In the genomic region with DNA sequence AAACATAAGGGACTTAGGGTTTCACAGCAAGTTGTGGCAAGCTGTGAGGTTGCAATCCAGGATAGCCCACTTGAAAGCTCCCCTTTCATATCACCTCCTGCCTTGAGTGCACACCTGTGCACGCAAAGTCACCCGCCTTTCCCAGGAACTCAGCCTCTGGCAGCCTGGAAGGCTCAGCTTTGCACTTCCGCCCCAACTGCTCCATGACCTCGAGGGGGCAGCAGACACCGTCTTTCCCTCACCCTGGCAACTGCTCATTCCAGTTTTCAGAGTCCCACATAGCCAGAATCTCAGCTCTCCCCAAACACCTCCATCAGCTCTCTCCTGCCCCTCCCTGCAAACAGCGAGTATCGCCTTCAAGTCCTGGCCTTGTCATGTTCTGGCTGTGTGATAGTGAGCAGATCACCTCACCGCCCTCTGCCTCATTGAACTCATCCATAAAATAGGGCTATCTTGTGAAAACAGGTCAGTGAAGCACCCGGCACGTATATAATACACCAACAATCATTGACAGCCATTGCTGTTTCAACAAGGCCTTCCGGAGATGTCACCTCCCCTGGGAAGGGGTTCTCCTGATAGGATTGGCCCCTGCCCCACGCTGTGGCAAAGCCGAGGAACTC, we compare ENCODE assay signal across 1 cellular context.
TF ChIP-seq lines count a peak whose summit lies in the region.

No MANE protein-coding gene starts in this region.

TF ChIP-seq in HepG2, 621 proteins besides CTCF, POLR2A, EP300 and RAD21 (continues in another document):
- TF ChIP-seq, protein P1, sequence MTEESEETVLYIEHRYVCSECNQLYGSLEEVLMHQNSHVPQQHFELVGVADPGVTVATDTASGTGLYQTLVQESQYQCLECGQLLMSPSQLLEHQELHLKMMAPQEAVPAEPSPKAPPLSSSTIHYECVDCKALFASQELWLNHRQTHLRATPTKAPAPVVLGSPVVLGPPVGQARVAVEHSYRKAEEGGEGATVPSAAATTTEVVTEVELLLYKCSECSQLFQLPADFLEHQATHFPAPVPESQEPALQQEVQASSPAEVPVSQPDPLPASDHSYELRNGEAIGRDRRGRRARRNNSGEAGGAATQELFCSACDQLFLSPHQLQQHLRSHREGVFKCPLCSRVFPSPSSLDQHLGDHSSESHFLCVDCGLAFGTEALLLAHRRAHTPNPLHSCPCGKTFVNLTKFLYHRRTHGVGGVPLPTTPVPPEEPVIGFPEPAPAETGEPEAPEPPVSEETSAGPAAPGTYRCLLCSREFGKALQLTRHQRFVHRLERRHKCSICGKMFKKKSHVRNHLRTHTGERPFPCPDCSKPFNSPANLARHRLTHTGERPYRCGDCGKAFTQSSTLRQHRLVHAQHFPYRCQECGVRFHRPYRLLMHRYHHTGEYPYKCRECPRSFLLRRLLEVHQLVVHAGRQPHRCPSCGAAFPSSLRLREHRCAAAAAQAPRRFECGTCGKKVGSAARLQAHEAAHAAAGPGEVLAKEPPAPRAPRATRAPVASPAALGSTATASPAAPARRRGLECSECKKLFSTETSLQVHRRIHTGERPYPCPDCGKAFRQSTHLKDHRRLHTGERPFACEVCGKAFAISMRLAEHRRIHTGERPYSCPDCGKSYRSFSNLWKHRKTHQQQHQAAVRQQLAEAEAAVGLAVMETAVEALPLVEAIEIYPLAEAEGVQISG (CRISPR knock-in tag; IDR thresholded peaks at IDR 0.05) = peak; percentile 62
- TF ChIP-seq ZNF747 (CRISPR knock-in tag; IDR thresholded peaks at IDR 0.05; ENCODE audit: borderline replicate concordance) = no peak
- no peak for TF ChIP-seq FOXK1 (CRISPR knock-in tag; IDR thresholded peaks at IDR 0.05; ENCODE audit: borderline replicate concordance, low read depth)
- TF ChIP-seq, protein P2, sequence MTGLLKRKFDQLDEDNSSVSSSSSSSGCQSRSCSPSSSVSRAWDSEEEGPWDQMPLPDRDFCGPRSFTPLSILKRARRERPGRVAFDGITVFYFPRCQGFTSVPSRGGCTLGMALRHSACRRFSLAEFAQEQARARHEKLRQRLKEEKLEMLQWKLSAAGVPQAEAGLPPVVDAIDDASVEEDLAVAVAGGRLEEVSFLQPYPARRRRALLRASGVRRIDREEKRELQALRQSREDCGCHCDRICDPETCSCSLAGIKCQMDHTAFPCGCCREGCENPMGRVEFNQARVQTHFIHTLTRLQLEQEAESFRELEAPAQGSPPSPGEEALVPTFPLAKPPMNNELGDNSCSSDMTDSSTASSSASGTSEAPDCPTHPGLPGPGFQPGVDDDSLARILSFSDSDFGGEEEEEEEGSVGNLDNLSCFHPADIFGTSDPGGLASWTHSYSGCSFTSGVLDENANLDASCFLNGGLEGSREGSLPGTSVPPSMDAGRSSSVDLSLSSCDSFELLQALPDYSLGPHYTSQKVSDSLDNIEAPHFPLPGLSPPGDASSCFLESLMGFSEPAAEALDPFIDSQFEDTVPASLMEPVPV (CRISPR knock-in tag; IDR thresholded peaks at IDR 0.05) = no peak
- no peak for TF ChIP-seq NONO (IDR thresholded peaks at IDR 0.05)
- TF ChIP-seq NONO (CRISPR knock-in tag; conservative IDR thresholded peaks at IDR 0.05) = 0 out of 2 replicates have a peak, but pooled peaks have one; percentile 20
- TF ChIP-seq STAG1 (CRISPR knock-in tag; IDR thresholded peaks at IDR 0.05) = peak; percentile 100
- TF ChIP-seq SRSF4 (IDR thresholded peaks at IDR 0.05; ENCODE audit: low read depth, low read length, poor library complexity, severe bottlenecking) = no peak
- peak; percentile 64; the same call in 1 of the 2 replicates for TF ChIP-seq GATAD1 (CRISPR knock-in tag; IDR thresholded peaks at IDR 0.05)
- TF ChIP-seq, protein P3, sequence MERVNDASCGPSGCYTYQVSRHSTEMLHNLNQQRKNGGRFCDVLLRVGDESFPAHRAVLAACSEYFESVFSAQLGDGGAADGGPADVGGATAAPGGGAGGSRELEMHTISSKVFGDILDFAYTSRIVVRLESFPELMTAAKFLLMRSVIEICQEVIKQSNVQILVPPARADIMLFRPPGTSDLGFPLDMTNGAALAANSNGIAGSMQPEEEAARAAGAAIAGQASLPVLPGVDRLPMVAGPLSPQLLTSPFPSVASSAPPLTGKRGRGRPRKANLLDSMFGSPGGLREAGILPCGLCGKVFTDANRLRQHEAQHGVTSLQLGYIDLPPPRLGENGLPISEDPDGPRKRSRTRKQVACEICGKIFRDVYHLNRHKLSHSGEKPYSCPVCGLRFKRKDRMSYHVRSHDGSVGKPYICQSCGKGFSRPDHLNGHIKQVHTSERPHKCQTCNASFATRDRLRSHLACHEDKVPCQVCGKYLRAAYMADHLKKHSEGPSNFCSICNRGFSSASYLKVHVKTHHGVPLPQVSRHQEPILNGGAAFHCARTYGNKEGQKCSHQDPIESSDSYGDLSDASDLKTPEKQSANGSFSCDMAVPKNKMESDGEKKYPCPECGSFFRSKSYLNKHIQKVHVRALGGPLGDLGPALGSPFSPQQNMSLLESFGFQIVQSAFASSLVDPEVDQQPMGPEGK (CRISPR knock-in tag; IDR thresholded peaks at IDR 0.05) = peak; percentile 35; the same call in 1 of the 2 replicates
- no peak for TF ChIP-seq IKZF4 (CRISPR knock-in tag; IDR thresholded peaks at IDR 0.05; ENCODE audit: borderline replicate concordance, low read depth, not compliant biosample characterization)
- TF ChIP-seq, protein P4, sequence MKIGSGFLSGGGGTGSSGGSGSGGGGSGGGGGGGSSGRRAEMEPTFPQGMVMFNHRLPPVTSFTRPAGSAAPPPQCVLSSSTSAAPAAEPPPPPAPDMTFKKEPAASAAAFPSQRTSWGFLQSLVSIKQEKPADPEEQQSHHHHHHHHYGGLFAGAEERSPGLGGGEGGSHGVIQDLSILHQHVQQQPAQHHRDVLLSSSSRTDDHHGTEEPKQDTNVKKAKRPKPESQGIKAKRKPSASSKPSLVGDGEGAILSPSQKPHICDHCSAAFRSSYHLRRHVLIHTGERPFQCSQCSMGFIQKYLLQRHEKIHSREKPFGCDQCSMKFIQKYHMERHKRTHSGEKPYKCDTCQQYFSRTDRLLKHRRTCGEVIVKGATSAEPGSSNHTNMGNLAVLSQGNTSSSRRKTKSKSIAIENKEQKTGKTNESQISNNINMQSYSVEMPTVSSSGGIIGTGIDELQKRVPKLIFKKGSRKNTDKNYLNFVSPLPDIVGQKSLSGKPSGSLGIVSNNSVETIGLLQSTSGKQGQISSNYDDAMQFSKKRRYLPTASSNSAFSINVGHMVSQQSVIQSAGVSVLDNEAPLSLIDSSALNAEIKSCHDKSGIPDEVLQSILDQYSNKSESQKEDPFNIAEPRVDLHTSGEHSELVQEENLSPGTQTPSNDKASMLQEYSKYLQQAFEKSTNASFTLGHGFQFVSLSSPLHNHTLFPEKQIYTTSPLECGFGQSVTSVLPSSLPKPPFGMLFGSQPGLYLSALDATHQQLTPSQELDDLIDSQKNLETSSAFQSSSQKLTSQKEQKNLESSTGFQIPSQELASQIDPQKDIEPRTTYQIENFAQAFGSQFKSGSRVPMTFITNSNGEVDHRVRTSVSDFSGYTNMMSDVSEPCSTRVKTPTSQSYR (CRISPR knock-in tag; IDR thresholded peaks at IDR 0.05; ENCODE audit: borderline replicate concordance) = no peak
- peak; percentile 95 for TF ChIP-seq ELF1 (CRISPR knock-in tag; IDR thresholded peaks at IDR 0.05)
- peak; percentile 67; the same call in 1 of the 2 replicates for TF ChIP-seq ZNF205 (CRISPR knock-in tag; IDR thresholded peaks at IDR 0.05)
- no peak for TF ChIP-seq TRIM24 (CRISPR knock-in tag; IDR thresholded peaks at IDR 0.05)
- peak; percentile 68; the same call in 1 of the 2 replicates for TF ChIP-seq KAT8 (CRISPR knock-in tag; IDR thresholded peaks at IDR 0.05)
- no peak for TF ChIP-seq THYN1 (CRISPR knock-in tag; IDR thresholded peaks at IDR 0.05; ENCODE audit: borderline replicate concordance, low read depth)
- peak; percentile 79; the same call in 1 of the 2 replicates for TF ChIP-seq AHR (CRISPR knock-in tag; IDR thresholded peaks at IDR 0.05)
- TF ChIP-seq ZKSCAN1 (IDR thresholded peaks at IDR 0.05; ENCODE audit: low read length) = 0 out of 2 replicates have a peak, but pooled peaks have one; percentile 16
- TF ChIP-seq, protein P5, sequence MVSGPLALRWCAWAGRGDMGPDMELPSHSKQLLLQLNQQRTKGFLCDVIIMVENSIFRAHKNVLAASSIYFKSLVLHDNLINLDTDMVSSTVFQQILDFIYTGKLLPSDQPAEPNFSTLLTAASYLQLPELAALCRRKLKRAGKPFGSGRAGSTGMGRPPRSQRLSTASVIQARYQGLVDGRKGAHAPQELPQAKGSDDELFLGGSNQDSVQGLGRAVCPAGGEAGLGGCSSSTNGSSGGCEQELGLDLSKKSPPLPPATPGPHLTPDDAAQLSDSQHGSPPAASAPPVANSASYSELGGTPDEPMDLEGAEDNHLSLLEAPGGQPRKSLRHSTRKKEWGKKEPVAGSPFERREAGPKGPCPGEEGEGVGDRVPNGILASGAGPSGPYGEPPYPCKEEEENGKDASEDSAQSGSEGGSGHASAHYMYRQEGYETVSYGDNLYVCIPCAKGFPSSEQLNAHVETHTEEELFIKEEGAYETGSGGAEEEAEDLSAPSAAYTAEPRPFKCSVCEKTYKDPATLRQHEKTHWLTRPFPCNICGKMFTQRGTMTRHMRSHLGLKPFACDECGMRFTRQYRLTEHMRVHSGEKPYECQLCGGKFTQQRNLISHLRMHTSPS (CRISPR knock-in tag; IDR thresholded peaks at IDR 0.05; ENCODE audit: low read depth) = no peak
- no peak for TF ChIP-seq POGZ (CRISPR knock-in tag; IDR thresholded peaks at IDR 0.05)
- no peak for TF ChIP-seq ARNT2 (CRISPR knock-in tag; IDR thresholded peaks at IDR 0.05; ENCODE audit: low read depth)
- TF ChIP-seq, protein P6, sequence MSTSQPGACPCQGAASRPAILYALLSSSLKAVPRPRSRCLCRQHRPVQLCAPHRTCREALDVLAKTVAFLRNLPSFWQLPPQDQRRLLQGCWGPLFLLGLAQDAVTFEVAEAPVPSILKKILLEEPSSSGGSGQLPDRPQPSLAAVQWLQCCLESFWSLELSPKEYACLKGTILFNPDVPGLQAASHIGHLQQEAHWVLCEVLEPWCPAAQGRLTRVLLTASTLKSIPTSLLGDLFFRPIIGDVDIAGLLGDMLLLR (CRISPR knock-in tag; IDR thresholded peaks at IDR 0.05) = no peak
- TF ChIP-seq ZNF44 (CRISPR knock-in tag; IDR thresholded peaks at IDR 0.05) = no peak
- TF ChIP-seq ZSCAN20 (CRISPR knock-in tag; IDR thresholded peaks at IDR 0.05; ENCODE audit: borderline replicate concordance) = no peak
- no peak for TF ChIP-seq ZNF558 (CRISPR knock-in tag; IDR thresholded peaks at IDR 0.05; ENCODE audit: borderline replicate concordance)
- no peak for TF ChIP-seq PAX8 (CRISPR knock-in tag; IDR thresholded peaks at IDR 0.05; ENCODE audit: borderline replicate concordance)
- no peak for TF ChIP-seq EED (CRISPR knock-in tag; IDR thresholded peaks at IDR 0.05)
- no peak for TF ChIP-seq ZSCAN22 (CRISPR knock-in tag; IDR thresholded peaks at IDR 0.05)
- TF ChIP-seq MIER3 (CRISPR knock-in tag; IDR thresholded peaks at IDR 0.05; ENCODE audit: borderline replicate concordance) = 0 out of 2 replicates have a peak, but pooled peaks have one; percentile 32
- no peak for TF ChIP-seq ZNF761 (CRISPR knock-in tag; conservative IDR thresholded peaks at IDR 0.05)
- no peak for TF ChIP-seq ZNF7 (CRISPR knock-in tag; IDR thresholded peaks at IDR 0.05)
- TF ChIP-seq ZNF792 (CRISPR knock-in tag; IDR thresholded peaks at IDR 0.05) = peak; percentile 64; the same call in 1 of the 2 replicates
- TF ChIP-seq ZNF225 (CRISPR knock-in tag; IDR thresholded peaks at IDR 0.05) = peak; percentile 58; the same call in 1 of the 2 replicates
- peak; percentile 70; the same call in 1 of the 2 replicates for TF ChIP-seq ZNF350 (CRISPR knock-in tag; IDR thresholded peaks at IDR 0.05; ENCODE audit: borderline replicate concordance, low read depth)
- TF ChIP-seq, protein P7, sequence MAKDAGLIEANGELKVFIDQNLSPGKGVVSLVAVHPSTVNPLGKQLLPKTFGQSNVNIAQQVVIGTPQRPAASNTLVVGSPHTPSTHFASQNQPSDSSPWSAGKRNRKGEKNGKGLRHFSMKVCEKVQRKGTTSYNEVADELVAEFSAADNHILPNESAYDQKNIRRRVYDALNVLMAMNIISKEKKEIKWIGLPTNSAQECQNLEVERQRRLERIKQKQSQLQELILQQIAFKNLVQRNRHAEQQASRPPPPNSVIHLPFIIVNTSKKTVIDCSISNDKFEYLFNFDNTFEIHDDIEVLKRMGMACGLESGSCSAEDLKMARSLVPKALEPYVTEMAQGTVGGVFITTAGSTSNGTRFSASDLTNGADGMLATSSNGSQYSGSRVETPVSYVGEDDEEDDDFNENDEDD (CRISPR knock-in tag; IDR thresholded peaks at IDR 0.05; ENCODE audit: borderline replicate concordance) = peak; percentile 51; the same call in 1 of the 2 replicates
- TF ChIP-seq PITX1 (CRISPR knock-in tag; IDR thresholded peaks at IDR 0.05) = no peak
- peak; percentile 51; the same call in 1 of the 2 replicates for TF ChIP-seq ZNF598 (CRISPR knock-in tag; IDR thresholded peaks at IDR 0.05; ENCODE audit: borderline replicate concordance)
- TF ChIP-seq KDM4B (CRISPR knock-in tag; IDR thresholded peaks at IDR 0.05) = no peak
- TF ChIP-seq, protein P8, sequence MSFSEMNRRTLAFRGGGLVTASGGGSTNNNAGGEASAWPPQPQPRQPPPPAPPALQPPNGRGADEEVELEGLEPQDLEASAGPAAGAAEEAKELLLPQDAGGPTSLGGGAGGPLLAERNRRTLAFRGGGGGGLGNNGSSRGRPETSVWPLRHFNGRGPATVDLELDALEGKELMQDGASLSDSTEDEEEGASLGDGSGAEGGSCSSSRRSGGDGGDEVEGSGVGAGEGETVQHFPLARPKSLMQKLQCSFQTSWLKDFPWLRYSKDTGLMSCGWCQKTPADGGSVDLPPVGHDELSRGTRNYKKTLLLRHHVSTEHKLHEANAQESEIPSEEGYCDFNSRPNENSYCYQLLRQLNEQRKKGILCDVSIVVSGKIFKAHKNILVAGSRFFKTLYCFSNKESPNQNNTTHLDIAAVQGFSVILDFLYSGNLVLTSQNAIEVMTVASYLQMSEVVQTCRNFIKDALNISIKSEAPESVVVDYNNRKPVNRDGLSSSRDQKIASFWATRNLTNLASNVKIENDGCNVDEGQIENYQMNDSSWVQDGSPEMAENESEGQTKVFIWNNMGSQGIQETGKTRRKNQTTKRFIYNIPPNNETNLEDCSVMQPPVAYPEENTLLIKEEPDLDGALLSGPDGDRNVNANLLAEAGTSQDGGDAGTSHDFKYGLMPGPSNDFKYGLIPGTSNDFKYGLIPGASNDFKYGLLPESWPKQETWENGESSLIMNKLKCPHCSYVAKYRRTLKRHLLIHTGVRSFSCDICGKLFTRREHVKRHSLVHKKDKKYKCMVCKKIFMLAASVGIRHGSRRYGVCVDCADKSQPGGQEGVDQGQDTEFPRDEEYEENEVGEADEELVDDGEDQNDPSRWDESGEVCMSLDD (CRISPR knock-in tag; IDR thresholded peaks at IDR 0.05; ENCODE audit: borderline replicate concordance) = no peak
- no peak for TF ChIP-seq ZFP41 (CRISPR knock-in tag; IDR thresholded peaks at IDR 0.05; ENCODE audit: borderline replicate concordance)
- TF ChIP-seq ZFAT (CRISPR knock-in tag; conservative IDR thresholded peaks at IDR 0.05) = no peak
- TF ChIP-seq ISL2 (CRISPR knock-in tag; IDR thresholded peaks at IDR 0.05) = peak; percentile 33; the same call in 1 of the 2 replicates
- TF ChIP-seq FOXO1 (CRISPR knock-in tag; IDR thresholded peaks at IDR 0.05) = no peak
- no peak for TF ChIP-seq ZNF296 (CRISPR knock-in tag; conservative IDR thresholded peaks at IDR 0.05)
- no peak for TF ChIP-seq XBP1 (CRISPR knock-in tag; IDR thresholded peaks at IDR 0.05)
- TF ChIP-seq ZSCAN31 (CRISPR knock-in tag; IDR thresholded peaks at IDR 0.05; ENCODE audit: low read depth) = peak; percentile 37; the same call in 1 of the 2 replicates
- TF ChIP-seq ZNF709 (CRISPR knock-in tag; IDR thresholded peaks at IDR 0.05) = no peak
